Comparison of ENCODE assay signal across 18 cellular contexts in the genomic region with DNA sequence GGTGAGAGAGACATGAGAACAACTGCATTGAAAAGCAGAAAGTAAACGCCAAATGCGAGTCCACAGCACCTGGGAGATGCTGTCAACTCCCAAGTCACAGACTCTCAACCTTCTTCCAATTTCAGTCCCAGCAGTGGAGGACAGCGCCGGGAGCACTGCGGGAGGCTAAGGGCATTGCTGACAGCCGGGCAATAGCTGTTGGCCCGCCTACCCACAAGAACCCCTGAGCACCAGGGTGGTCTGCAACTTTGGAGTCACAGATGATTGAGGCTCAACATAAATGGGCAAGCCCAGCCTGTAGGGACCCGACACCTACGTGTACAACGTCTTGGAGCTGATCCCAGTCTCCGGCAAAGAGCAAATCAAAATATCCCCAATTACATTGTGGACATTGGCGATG.
"Had no signal": no experiment of that assay in that cellular context is flagged by ENCODE, and none has a peak within 500 bp of the region (broad histone marks: within the 10 kb centered on the region; RNA-seq: fewer than 3 reads in every experiment).

No MANE protein-coding gene starts in this region.

- H3K27me3 Mint-ChIP-seq: activated B cell treated with CpG ODN at 0.5 μM for 24 hours; activated CD4-positive, alpha-beta memory T cell treated with anti-CD3 and anti-CD28 coated beads, Interleukin-2, amount 10 ng/mL, durations not matched to agents 7 days and 5 days; activated CD8-positive, alpha-beta memory T cell treated with anti-CD3 and anti-CD28 coated beads, Interleukin-2, amount 10 ng/mL, durations not matched to agents 7 days and 5 days; activated naive CD8-positive, alpha-beta T cell treated with anti-CD3 and anti-CD28 coated beads for 36 hours; stimulated activated naive CD8-positive, alpha-beta T cell treated with anti-CD3 and anti-CD28 coated beads, Interleukin-15, amount 100 ng/mL, for 72 hours had no signal

- H3K36me3 Mint-ChIP-seq: activated CD8-positive, alpha-beta memory T cell treated with anti-CD3 and anti-CD28 coated beads, Interleukin-2, amount 10 ng/mL, durations not matched to agents 7 days and 5 days; activated naive CD8-positive, alpha-beta T cell treated with anti-CD3 and anti-CD28 coated beads for 36 hours had no signal

- H3K36me3 ChIP-seq: left ventricle myocardium inferior, ovary, right lobe of liver, vagina had no signal

- H3K9me3 ChIP-seq: left ventricle myocardium inferior, ovary, right lobe of liver, vagina had no signal

- H3K4me1 ChIP-seq: left ventricle myocardium inferior, right lobe of liver, vagina had no signal

- H3K27me3 ChIP-seq: ovary, right lobe of liver, vagina had no signal

- ATAC-seq: activated CD8-positive, alpha-beta memory T cell treated with anti-CD3 and anti-CD28 coated beads, Interleukin-2, amount 10 ng/mL, durations not matched to agents 7 days and 5 days; right lobe of liver; stimulated activated naive CD8-positive, alpha-beta T cell treated with anti-CD3 and anti-CD28 coated beads, Interleukin-15, amount 100 ng/mL, for 72 hours had no signal

- H3K4me3 Mint-ChIP-seq: activated B cell treated with CpG ODN at 0.5 μM for 24 hours; activated CD4-positive, alpha-beta memory T cell treated with anti-CD3 and anti-CD28 coated beads, Interleukin-2, amount 10 ng/mL, durations not matched to agents 7 days and 5 days; activated CD8-positive, alpha-beta memory T cell treated with anti-CD3 and anti-CD28 coated beads, Interleukin-2, amount 10 ng/mL, durations not matched to agents 7 days and 5 days; activated naive CD8-positive, alpha-beta T cell treated with anti-CD3 and anti-CD28 coated beads for 36 hours; neural crest cell; stimulated activated naive CD8-positive, alpha-beta T cell treated with anti-CD3 and anti-CD28 coated beads, Interleukin-15, amount 100 ng/mL, for 72 hours had no signal

- H3K4me3 ChIP-seq: left ventricle myocardium inferior, ovary, right lobe of liver, vagina had no signal

- H3K27ac ChIP-seq: epithelial cell of prostate, left ventricle myocardium inferior, ovary, right lobe of liver, vagina had no signal

- H3K27ac Mint-ChIP-seq: activated B cell treated with CpG ODN at 0.5 μM for 24 hours; activated CD4-positive, alpha-beta memory T cell treated with anti-CD3 and anti-CD28 coated beads, Interleukin-2, amount 10 ng/mL, durations not matched to agents 7 days and 5 days; activated CD8-positive, alpha-beta memory T cell treated with anti-CD3 and anti-CD28 coated beads, Interleukin-2, amount 10 ng/mL, durations not matched to agents 7 days and 5 days; activated naive CD8-positive, alpha-beta T cell treated with anti-CD3 and anti-CD28 coated beads for 36 hours; stimulated activated naive CD8-positive, alpha-beta T cell treated with anti-CD3 and anti-CD28 coated beads, Interleukin-15, amount 100 ng/mL, for 72 hours had no signal

- DNase-seq: activated B cell treated with CpG ODN at 0.5 μM for 24 hours; activated CD4-positive, alpha-beta memory T cell treated with anti-CD3 and anti-CD28 coated beads, Interleukin-2, amount 10 ng/mL, durations not matched to agents 7 days and 5 days; activated CD4-positive, alpha-beta T cell treated with anti-CD3 and anti-CD28 coated beads for 48 hours; activated CD8-positive, alpha-beta memory T cell treated with anti-CD3 and anti-CD28 coated beads, Interleukin-2, amount 10 ng/mL, durations not matched to agents 7 days and 5 days; activated naive CD8-positive, alpha-beta T cell treated with anti-CD3 and anti-CD28 coated beads for 36 hours; amniotic stem cell; foreskin fibroblast; left ventricle myocardium inferior; mammary epithelial cell; ovary; right lobe of liver; small intestine; stimulated activated CD4-positive, alpha-beta T cell treated with anti-CD3 and anti-CD28 coated beads, Interleukin-4, amount 100 ng/mL, for 1 hour; stimulated activated naive CD8-positive, alpha-beta T cell treated with anti-CD3 and anti-CD28 coated beads, Interleukin-15, amount 100 ng/mL, for 72 hours; trophoblast cell had no signal

- H3K4me1 Mint-ChIP-seq: activated B cell treated with CpG ODN at 0.5 μM for 24 hours; activated CD4-positive, alpha-beta memory T cell treated with anti-CD3 and anti-CD28 coated beads, Interleukin-2, amount 10 ng/mL, durations not matched to agents 7 days and 5 days; activated CD8-positive, alpha-beta memory T cell treated with anti-CD3 and anti-CD28 coated beads, Interleukin-2, amount 10 ng/mL, durations not matched to agents 7 days and 5 days; stimulated activated naive CD8-positive, alpha-beta T cell treated with anti-CD3 and anti-CD28 coated beads, Interleukin-15, amount 100 ng/mL, for 72 hours had no signal
